8 cellular contexts compared by ENCODE assay signal in genomic region chr17:72119963-72120877, GRCh38. TPM values are rescaled to one million over a fixed set of nuclear protein-coding genes. Genes with fewer than 3 reads are reported as not detected.
DNase-seq lines count a peak whose midpoint lies in the region; ATAC-seq lines count a peak whose summit lies in the region.

No MANE protein-coding gene starts in this region.

- H3K9ac ChIP-seq in HUES64 (ENCODE audit: low read depth, low read length) = no peak overlapping the region

- intact Hi-C loops in activated T-helper 1 cell treated with anti-CD3 and anti-CD28 coated beads, Interleukin-12 subunit alpha, Interleukin-12 subunit beta, Interleukin-2, Interleukin-4 antibody, amounts not matched to agents 30 ng/mL and 10 ng/mL and 1 ng/mL, durations not matched to agents 14 hours and 24 hours and 36 hours (cut with micrococcal nuclease) = loop anchor here (5.0 to 10.0 kb wide), 2 partner anchors 645 to 1483 kb away; no protein-coding TSS in a partner anchor
- intact Hi-C loops in right cardiac atrium (cut with DNase I) = loop anchor here in 3 of 4 donors (5.0 to 10.0 kb wide), 6 partner anchors 67 to 648 kb away; no protein-coding TSS in a partner anchor

- no peak overlapping the region for H3K4me3 Mint-ChIP-seq in activated T-helper 1 cell treated with anti-CD3 and anti-CD28 coated beads, Interleukin-12 subunit alpha, Interleukin-12 subunit beta, Interleukin-2, Interleukin-4 antibody, amounts not matched to agents 30 ng/mL and 10 ng/mL and 1 ng/mL, durations not matched to agents 14 hours and 24 hours and 36 hours

- H3K9me3 ChIP-seq in HUES64 (ENCODE audit: insufficient read depth, low read depth, low read length) (no peaks in the 10 kb centered on the region), right cardiac atrium (ENCODE audit: control insufficient read depth, low read length) (no peaks in the 10 kb centered on the region)

- ATAC-seq in right cardiac atrium (peak; percentile 12 to 27), GM21529 (IDR thresholded peaks at IDR 0.05; ENCODE audit: unreplicated experiment) (no peak), HG02870 (IDR thresholded peaks at IDR 0.05; ENCODE audit: unreplicated experiment) (no peak)

- H3K27me3 Mint-ChIP-seq in activated T-helper 1 cell treated with anti-CD3 and anti-CD28 coated beads, Interleukin-12 subunit alpha, Interleukin-12 subunit beta, Interleukin-2, Interleukin-4 antibody, amounts not matched to agents 30 ng/mL and 10 ng/mL and 1 ng/mL, durations not matched to agents 14 hours and 24 hours and 36 hours (ENCODE audit: insufficient read depth) = peaks cover 68% of the 10 kb centered on the region

- peaks cover 2% of the 10 kb centered on the region for H3K36me3 Mint-ChIP-seq in activated T-helper 1 cell treated with anti-CD3 and anti-CD28 coated beads, Interleukin-12 subunit alpha, Interleukin-12 subunit beta, Interleukin-2, Interleukin-4 antibody, amounts not matched to agents 30 ng/mL and 10 ng/mL and 1 ng/mL, durations not matched to agents 14 hours and 24 hours and 36 hours (ENCODE audit: low read depth)

- H3K4me1 ChIP-seq in HUES64 (ENCODE audit: insufficient read depth, low read length) (peaks cover 29% of the 10 kb centered on the region), right cardiac atrium (ENCODE audit: control insufficient read depth, insufficient read depth, low read length) (peaks cover 5% of the 10 kb centered on the region)

- peaks cover 7% of the 10 kb centered on the region; the same call in 1 of the 2 replicates for H3K36me3 ChIP-seq in HUES64 (ENCODE audit: insufficient read depth, low read length)

- H3K27ac ChIP-seq in HUES64 (ENCODE audit: low read depth, low read length) (no peak overlapping the region), right cardiac atrium (ENCODE audit: low read length) (peak overlapping the region; percentile 75)

- peak; percentile 77 for DNase-seq in EL
- DNase-seq in activated T-helper 1 cell treated with anti-CD3 and anti-CD28 coated beads, Interleukin-12 subunit alpha, Interleukin-12 subunit beta, Interleukin-2, Interleukin-4 antibody, amounts not matched to agents 30 ng/mL and 10 ng/mL and 1 ng/mL, durations not matched to agents 14 hours and 24 hours and 36 hours (ENCODE audit: low spot score) = no peak
- DNase-seq in right cardiac atrium = peak; percentile 52 to 83 (median 78)
- no peak for DNase-seq in skeletal muscle cell (ENCODE audit: low read depth)
- DNase-seq in CD1c-positive myeloid dendritic cell (ENCODE audit: extremely low spot score) = no peak

- H3K27me3 ChIP-seq in HUES64 (ENCODE audit: insufficient read depth, low read length) (peaks cover 87% of the 10 kb centered on the region), right cardiac atrium (ENCODE audit: control insufficient read depth, insufficient read depth) (no peaks in the 10 kb centered on the region)

- H3K9me3 Mint-ChIP-seq in activated T-helper 1 cell treated with anti-CD3 and anti-CD28 coated beads, Interleukin-12 subunit alpha, Interleukin-12 subunit beta, Interleukin-2, Interleukin-4 antibody, amounts not matched to agents 30 ng/mL and 10 ng/mL and 1 ng/mL, durations not matched to agents 14 hours and 24 hours and 36 hours = no peaks in the 10 kb centered on the region

- under 1% methylated on average over 56 of the region's 65 CpGs for WGBS in HUES64
- 3% methylated on average over 65 of the region's 65 CpGs for WGBS in right cardiac atrium

- H3K4me3 ChIP-seq in HUES64 (ENCODE audit: low read length) (peak overlapping the region; percentile 67), right cardiac atrium (ENCODE audit: low read length) (peak overlapping the region; percentile 59), skeletal muscle cell (ENCODE audit: low read depth, low read length) (peak overlapping the region; percentile 73)

- H3K27ac Mint-ChIP-seq in activated T-helper 1 cell treated with anti-CD3 and anti-CD28 coated beads, Interleukin-12 subunit alpha, Interleukin-12 subunit beta, Interleukin-2, Interleukin-4 antibody, amounts not matched to agents 30 ng/mL and 10 ng/mL and 1 ng/mL, durations not matched to agents 14 hours and 24 hours and 36 hours = peak overlapping the region; percentile 68

- no peaks in the 10 kb centered on the region for H3K4me1 Mint-ChIP-seq in activated T-helper 1 cell treated with anti-CD3 and anti-CD28 coated beads, Interleukin-12 subunit alpha, Interleukin-12 subunit beta, Interleukin-2, Interleukin-4 antibody, amounts not matched to agents 30 ng/mL and 10 ng/mL and 1 ng/mL, durations not matched to agents 14 hours and 24 hours and 36 hours (ENCODE audit: low read depth)

RNA-seq across cellular contexts. Expression of gene SOX9, which starts 0.6 kb away (rescaled TPM):
- 10.9 TPM for polyA plus RNA-seq in HUES64 (2013, experiment 1 of 2)
- 18.8 TPM for polyA plus RNA-seq in HUES64 (2013, experiment 2 of 2)
- total RNA-seq in activated T-helper 1 cell treated with anti-CD3 and anti-CD28 coated beads, Interleukin-12 subunit alpha, Interleukin-12 subunit beta, Interleukin-2, Interleukin-4 antibody, amounts not matched to agents 30 ng/mL and 10 ng/mL and 1 ng/mL, durations not matched to agents 14 hours and 24 hours and 36 hours = not detected in 2 replicates
- 10 to 100 TPM; 10.5 to 23.5 (median 20.6) TPM for total RNA-seq in right cardiac atrium
- polyA plus RNA-seq in right cardiac atrium = 12.5 TPM

Comparison
In these comparisons a context has a peak if more than half of its experiments do, and no peak if none do; other contexts are left out.
1. DNase-seq: peak in EL (single experiment) and right cardiac atrium (3 of 3); none in activated T-helper 1 cell treated with anti-CD3 and anti-CD28 coated beads, Interleukin-12 subunit alpha, Interleukin-12 subunit beta, Interleukin-2, Interleukin-4 antibody, amounts not matched to agents 30 ng/mL and 10 ng/mL and 1 ng/mL, durations not matched to agents 14 hours and 24 hours and 36 hours (single experiment), skeletal muscle cell (single experiment) and CD1c-positive myeloid dendritic cell (single experiment).
2. ATAC-seq: peak in right cardiac atrium (2 of 2); none in GM21529 (single experiment) and HG02870 (single experiment).
3. RNA of gene SOX9, which starts 0.6 kb away (total RNA-seq): 10.5 to 23.5 TPM in right cardiac atrium; not detected in activated T-helper 1 cell treated with anti-CD3 and anti-CD28 coated beads, Interleukin-12 subunit alpha, Interleukin-12 subunit beta, Interleukin-2, Interleukin-4 antibody, amounts not matched to agents 30 ng/mL and 10 ng/mL and 1 ng/mL, durations not matched to agents 14 hours and 24 hours and 36 hours; every median in the first group is over 10 times any median in the second.
4. Peak in every context shown above with its lines, with median percentiles within 50 percentile points of each other: H3K4me3 ChIP-seq.